ENCODE assay signal across 1 cellular context in the genomic region with DNA sequence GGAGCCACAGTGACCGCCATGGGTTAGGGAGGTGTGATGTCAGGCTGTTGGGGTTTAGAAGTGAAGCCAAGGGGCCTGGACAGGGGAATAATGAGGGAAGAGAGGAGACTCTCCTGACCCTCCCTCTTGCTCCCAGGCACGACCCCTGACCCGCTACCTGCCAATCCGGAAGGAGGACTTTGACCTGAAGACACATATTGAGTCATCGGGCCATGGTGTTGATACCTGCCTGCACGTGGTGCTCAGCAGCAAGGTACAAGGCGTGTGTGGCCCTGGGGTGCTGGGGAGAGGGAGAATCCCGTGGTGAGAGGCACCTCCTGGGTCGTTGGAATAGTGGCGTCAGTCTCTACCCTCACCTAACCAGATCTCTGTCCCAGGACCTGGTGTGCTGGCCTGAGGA.
TF ChIP-seq lines count a peak whose summit lies in the region.

No MANE protein-coding gene starts in this region.

TF ChIP-seq in HepG2, 621 proteins besides CTCF, POLR2A, EP300 and RAD21 (continued from another document and continues in another):
- TF ChIP-seq, protein P1, sequence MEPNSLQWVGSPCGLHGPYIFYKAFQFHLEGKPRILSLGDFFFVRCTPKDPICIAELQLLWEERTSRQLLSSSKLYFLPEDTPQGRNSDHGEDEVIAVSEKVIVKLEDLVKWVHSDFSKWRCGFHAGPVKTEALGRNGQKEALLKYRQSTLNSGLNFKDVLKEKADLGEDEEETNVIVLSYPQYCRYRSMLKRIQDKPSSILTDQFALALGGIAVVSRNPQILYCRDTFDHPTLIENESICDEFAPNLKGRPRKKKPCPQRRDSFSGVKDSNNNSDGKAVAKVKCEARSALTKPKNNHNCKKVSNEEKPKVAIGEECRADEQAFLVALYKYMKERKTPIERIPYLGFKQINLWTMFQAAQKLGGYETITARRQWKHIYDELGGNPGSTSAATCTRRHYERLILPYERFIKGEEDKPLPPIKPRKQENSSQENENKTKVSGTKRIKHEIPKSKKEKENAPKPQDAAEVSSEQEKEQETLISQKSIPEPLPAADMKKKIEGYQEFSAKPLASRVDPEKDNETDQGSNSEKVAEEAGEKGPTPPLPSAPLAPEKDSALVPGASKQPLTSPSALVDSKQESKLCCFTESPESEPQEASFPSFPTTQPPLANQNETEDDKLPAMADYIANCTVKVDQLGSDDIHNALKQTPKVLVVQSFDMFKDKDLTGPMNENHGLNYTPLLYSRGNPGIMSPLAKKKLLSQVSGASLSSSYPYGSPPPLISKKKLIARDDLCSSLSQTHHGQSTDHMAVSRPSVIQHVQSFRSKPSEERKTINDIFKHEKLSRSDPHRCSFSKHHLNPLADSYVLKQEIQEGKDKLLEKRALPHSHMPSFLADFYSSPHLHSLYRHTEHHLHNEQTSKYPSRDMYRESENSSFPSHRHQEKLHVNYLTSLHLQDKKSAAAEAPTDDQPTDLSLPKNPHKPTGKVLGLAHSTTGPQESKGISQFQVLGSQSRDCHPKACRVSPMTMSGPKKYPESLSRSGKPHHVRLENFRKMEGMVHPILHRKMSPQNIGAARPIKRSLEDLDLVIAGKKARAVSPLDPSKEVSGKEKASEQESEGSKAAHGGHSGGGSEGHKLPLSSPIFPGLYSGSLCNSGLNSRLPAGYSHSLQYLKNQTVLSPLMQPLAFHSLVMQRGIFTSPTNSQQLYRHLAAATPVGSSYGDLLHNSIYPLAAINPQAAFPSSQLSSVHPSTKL (CRISPR knock-in tag; IDR thresholded peaks at IDR 0.05), result peak; percentile 59
- no peak for TF ChIP-seq DPF2 (CRISPR knock-in tag; IDR thresholded peaks at IDR 0.05; ENCODE audit: borderline replicate concordance, low read depth)
- TF ChIP-seq ZNF143 (CRISPR knock-in tag; IDR thresholded peaks at IDR 0.05), result no peak
- no peak for TF ChIP-seq PLRG1 (conservative IDR thresholded peaks at IDR 0.05)
- TF ChIP-seq, protein P2, sequence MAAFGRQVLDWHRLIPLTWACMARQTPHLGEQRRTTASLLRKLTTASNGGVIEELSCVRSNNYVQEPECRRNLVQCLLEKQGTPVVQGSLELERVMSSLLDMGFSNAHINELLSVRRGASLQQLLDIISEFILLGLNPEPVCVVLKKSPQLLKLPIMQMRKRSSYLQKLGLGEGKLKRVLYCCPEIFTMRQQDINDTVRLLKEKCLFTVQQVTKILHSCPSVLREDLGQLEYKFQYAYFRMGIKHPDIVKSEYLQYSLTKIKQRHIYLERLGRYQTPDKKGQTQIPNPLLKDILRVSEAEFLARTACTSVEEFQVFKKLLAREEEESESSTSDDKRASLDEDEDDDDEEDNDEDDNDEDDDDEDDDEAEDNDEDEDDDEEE (CRISPR knock-in tag; IDR thresholded peaks at IDR 0.05), result no peak
- TF ChIP-seq, protein P3, sequence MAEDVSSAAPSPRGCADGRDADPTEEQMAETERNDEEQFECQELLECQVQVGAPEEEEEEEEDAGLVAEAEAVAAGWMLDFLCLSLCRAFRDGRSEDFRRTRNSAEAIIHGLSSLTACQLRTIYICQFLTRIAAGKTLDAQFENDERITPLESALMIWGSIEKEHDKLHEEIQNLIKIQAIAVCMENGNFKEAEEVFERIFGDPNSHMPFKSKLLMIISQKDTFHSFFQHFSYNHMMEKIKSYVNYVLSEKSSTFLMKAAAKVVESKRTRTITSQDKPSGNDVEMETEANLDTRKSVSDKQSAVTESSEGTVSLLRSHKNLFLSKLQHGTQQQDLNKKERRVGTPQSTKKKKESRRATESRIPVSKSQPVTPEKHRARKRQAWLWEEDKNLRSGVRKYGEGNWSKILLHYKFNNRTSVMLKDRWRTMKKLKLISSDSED (CRISPR knock-in tag; IDR thresholded peaks at IDR 0.05), result no peak
- TF ChIP-seq, protein P4, sequence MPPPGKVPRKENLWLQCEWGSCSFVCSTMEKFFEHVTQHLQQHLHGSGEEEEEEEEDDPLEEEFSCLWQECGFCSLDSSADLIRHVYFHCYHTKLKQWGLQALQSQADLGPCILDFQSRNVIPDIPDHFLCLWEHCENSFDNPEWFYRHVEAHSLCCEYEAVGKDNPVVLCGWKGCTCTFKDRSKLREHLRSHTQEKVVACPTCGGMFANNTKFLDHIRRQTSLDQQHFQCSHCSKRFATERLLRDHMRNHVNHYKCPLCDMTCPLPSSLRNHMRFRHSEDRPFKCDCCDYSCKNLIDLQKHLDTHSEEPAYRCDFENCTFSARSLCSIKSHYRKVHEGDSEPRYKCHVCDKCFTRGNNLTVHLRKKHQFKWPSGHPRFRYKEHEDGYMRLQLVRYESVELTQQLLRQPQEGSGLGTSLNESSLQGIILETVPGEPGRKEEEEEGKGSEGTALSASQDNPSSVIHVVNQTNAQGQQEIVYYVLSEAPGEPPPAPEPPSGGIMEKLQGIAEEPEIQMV (CRISPR knock-in tag; IDR thresholded peaks at IDR 0.05; ENCODE audit: low read depth), result no peak
- TF ChIP-seq WIZ (CRISPR knock-in tag; IDR thresholded peaks at IDR 0.05), result no peak
- TF ChIP-seq ZNF468 (CRISPR knock-in tag; IDR thresholded peaks at IDR 0.05), result no peak
- no peak for TF ChIP-seq ZNF251 (CRISPR knock-in tag; IDR thresholded peaks at IDR 0.05)
- TF ChIP-seq ZNF543 (CRISPR knock-in tag; IDR thresholded peaks at IDR 0.05), result no peak
- peak; percentile 24; the same call in 1 of the 2 replicates for TF ChIP-seq ZFX (CRISPR knock-in tag; IDR thresholded peaks at IDR 0.05; ENCODE audit: low read depth)
- TF ChIP-seq, protein P5, sequence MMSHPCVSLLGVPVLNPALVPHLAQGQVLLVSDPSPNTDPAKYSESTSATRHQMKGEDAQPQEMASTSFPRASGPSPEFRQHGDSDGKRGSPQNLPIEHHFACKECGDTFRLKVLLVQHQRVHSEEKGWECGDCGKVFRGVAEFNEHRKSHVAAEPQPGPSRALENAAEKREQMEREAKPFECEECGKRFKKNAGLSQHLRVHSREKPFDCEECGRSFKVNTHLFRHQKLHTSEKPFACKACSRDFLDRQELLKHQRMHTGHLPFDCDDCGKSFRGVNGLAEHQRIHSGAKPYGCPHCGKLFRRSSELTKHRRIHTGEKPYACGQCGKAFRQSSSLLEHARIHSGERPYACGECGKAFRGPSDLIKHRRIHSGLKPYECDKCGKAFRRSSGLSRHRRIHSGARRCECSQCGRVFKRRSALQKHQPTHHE (CRISPR knock-in tag; IDR thresholded peaks at IDR 0.05; ENCODE audit: borderline replicate concordance), result no peak
- TF ChIP-seq, protein P6, sequence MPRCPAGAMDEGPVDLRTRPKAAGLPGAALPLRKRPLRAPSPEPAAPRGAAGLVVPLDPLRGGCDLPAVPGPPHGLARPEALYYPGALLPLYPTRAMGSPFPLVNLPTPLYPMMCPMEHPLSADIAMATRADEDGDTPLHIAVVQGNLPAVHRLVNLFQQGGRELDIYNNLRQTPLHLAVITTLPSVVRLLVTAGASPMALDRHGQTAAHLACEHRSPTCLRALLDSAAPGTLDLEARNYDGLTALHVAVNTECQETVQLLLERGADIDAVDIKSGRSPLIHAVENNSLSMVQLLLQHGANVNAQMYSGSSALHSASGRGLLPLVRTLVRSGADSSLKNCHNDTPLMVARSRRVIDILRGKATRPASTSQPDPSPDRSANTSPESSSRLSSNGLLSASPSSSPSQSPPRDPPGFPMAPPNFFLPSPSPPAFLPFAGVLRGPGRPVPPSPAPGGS (CRISPR knock-in tag; IDR thresholded peaks at IDR 0.05), result no peak
- TF ChIP-seq, protein P7, sequence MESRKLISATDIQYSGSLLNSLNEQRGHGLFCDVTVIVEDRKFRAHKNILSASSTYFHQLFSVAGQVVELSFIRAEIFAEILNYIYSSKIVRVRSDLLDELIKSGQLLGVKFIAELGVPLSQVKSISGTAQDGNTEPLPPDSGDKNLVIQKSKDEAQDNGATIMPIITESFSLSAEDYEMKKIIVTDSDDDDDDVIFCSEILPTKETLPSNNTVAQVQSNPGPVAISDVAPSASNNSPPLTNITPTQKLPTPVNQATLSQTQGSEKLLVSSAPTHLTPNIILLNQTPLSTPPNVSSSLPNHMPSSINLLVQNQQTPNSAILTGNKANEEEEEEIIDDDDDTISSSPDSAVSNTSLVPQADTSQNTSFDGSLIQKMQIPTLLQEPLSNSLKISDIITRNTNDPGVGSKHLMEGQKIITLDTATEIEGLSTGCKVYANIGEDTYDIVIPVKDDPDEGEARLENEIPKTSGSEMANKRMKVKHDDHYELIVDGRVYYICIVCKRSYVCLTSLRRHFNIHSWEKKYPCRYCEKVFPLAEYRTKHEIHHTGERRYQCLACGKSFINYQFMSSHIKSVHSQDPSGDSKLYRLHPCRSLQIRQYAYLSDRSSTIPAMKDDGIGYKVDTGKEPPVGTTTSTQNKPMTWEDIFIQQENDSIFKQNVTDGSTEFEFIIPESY (CRISPR knock-in tag; IDR thresholded peaks at IDR 0.05), result peak; percentile 99
- no peak for TF ChIP-seq KLF13 (CRISPR knock-in tag; IDR thresholded peaks at IDR 0.05)
- TF ChIP-seq ZNF33B (CRISPR knock-in tag; IDR thresholded peaks at IDR 0.05), result no peak
- TF ChIP-seq PAWR (CRISPR knock-in tag; IDR thresholded peaks at IDR 0.05; ENCODE audit: borderline replicate concordance), result no peak
- no peak for TF ChIP-seq ZBTB20 (CRISPR knock-in tag; IDR thresholded peaks at IDR 0.05; ENCODE audit: borderline replicate concordance, low read depth)
- TF ChIP-seq SRF (IDR thresholded peaks at IDR 0.05; ENCODE audit: low read depth, low read length), result no peak
- TF ChIP-seq, protein P8, sequence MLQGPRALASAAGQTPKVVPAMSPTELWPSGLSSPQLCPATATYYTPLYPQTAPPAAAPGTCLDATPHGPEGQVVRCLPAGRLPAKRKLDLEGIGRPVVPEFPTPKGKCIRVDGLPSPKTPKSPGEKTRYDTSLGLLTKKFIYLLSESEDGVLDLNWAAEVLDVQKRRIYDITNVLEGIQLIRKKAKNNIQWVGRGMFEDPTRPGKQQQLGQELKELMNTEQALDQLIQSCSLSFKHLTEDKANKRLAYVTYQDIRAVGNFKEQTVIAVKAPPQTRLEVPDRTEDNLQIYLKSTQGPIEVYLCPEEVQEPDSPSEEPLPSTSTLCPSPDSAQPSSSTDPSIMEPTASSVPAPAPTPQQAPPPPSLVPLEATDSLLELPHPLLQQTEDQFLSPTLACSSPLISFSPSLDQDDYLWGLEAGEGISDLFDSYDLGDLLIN (CRISPR knock-in tag; IDR thresholded peaks at IDR 0.05; ENCODE audit: borderline replicate concordance), result no peak
- peak; percentile 39; the same call in 1 of the 2 replicates for TF ChIP-seq GATAD2A (CRISPR knock-in tag; IDR thresholded peaks at IDR 0.05)
- peak; percentile 79 for TF ChIP-seq SALL1 (CRISPR knock-in tag; IDR thresholded peaks at IDR 0.05)
- no peak for TF ChIP-seq DMAP1 (CRISPR knock-in tag; IDR thresholded peaks at IDR 0.05)
- TF ChIP-seq EED (CRISPR knock-in tag; IDR thresholded peaks at IDR 0.05), result no peak
- no peak for TF ChIP-seq PCBP2 (optimal IDR thresholded peaks at IDR 0.05; ENCODE audit: low read depth, low read length, poor library complexity, severe bottlenecking)
- TF ChIP-seq, protein P9, sequence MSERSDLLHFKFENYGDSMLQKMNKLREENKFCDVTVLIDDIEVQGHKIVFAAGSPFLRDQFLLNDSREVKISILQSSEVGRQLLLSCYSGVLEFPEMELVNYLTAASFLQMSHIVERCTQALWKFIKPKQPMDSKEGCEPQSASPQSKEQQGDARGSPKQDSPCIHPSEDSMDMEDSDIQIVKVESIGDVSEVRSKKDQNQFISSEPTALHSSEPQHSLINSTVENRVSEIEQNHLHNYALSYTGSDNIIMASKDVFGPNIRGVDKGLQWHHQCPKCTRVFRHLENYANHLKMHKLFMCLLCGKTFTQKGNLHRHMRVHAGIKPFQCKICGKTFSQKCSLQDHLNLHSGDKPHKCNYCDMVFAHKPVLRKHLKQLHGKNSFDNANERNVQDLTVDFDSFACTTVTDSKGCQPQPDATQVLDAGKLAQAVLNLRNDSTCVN (CRISPR knock-in tag; IDR thresholded peaks at IDR 0.05; ENCODE audit: borderline replicate concordance), result no peak
- TF ChIP-seq, protein P10, sequence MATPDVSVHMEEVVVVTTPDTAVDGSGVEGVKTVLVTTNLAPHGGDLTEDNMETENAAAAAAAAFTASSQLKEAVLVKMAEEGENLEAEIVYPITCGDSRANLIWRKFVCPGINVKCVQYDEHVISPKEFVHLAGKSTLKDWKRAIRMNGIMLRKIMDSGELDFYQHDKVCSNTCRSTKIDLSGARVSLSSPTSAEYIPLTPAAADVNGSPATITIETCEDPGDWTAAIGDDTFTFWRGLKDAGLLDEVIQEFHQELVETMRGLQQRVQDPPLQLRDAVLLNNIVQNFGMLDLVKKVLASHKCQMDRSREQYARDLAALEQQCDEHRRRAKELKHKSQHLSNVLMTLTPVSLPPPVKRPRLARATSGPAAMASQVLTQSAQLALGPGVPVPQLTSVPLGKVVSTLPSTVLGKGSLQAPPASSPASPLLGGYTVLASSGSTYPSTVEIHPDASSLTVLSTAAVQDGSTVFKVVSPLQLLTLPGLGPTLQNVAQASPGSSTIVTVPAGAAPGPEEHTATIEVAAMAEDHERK (CRISPR knock-in tag; IDR thresholded peaks at IDR 0.05; ENCODE audit: low read depth), result no peak
- no peak for TF ChIP-seq SP1 (IDR thresholded peaks at IDR 0.05)
- no peak for TF ChIP-seq SP1 (CRISPR knock-in tag; IDR thresholded peaks at IDR 0.05)
- TF ChIP-seq, protein P11, sequence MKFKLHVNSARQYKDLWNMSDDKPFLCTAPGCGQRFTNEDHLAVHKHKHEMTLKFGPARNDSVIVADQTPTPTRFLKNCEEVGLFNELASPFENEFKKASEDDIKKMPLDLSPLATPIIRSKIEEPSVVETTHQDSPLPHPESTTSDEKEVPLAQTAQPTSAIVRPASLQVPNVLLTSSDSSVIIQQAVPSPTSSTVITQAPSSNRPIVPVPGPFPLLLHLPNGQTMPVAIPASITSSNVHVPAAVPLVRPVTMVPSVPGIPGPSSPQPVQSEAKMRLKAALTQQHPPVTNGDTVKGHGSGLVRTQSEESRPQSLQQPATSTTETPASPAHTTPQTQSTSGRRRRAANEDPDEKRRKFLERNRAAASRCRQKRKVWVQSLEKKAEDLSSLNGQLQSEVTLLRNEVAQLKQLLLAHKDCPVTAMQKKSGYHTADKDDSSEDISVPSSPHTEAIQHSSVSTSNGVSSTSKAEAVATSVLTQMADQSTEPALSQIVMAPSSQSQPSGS (CRISPR knock-in tag; IDR thresholded peaks at IDR 0.05), result no peak
- TF ChIP-seq ZNF607 (CRISPR knock-in tag; IDR thresholded peaks at IDR 0.05; ENCODE audit: borderline replicate concordance), result no peak
- TF ChIP-seq GABPA (IDR thresholded peaks at IDR 0.05; ENCODE audit: low read depth, low read length), result no peak
- peak; percentile 43; the same call in 1 of the 2 replicates for TF ChIP-seq GABPA (CRISPR knock-in tag; IDR thresholded peaks at IDR 0.05; ENCODE audit: low read depth)
- TF ChIP-seq ATAD3A (CRISPR knock-in tag; IDR thresholded peaks at IDR 0.05), result no peak
- no peak for TF ChIP-seq ZBTB42 (CRISPR knock-in tag; IDR thresholded peaks at IDR 0.05)
- TF ChIP-seq ARHGAP35 (CRISPR knock-in tag; IDR thresholded peaks at IDR 0.05; ENCODE audit: borderline replicate concordance), result no peak
- no peak for TF ChIP-seq TBP (CRISPR knock-in tag; IDR thresholded peaks at IDR 0.05)
- no peak for TF ChIP-seq ZNF562 (CRISPR knock-in tag; IDR thresholded peaks at IDR 0.05; ENCODE audit: borderline replicate concordance)
- TF ChIP-seq, protein P12, sequence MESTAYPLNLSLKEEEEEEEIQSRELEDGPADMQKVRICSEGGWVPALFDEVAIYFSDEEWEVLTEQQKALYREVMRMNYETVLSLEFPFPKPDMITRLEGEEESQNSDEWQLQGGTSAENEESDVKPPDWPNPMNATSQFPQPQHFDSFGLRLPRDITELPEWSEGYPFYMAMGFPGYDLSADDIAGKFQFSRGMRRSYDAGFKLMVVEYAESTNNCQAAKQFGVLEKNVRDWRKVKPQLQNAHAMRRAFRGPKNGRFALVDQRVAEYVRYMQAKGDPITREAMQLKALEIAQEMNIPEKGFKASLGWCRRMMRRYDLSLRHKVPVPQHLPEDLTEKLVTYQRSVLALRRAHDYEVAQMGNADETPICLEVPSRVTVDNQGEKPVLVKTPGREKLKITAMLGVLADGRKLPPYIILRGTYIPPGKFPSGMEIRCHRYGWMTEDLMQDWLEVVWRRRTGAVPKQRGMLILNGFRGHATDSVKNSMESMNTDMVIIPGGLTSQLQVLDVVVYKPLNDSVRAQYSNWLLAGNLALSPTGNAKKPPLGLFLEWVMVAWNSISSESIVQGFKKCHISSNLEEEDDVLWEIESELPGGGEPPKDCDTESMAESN (CRISPR knock-in tag; conservative IDR thresholded peaks at IDR 0.05), result no peak
